8 cellular contexts compared by ENCODE assay signal in genomic region chr17:21119247-21119944, GRCh38. TPM values are rescaled to one million over a fixed set of nuclear protein-coding genes. Genes with fewer than 3 reads are reported as not detected.
DNase-seq lines count a peak whose midpoint lies in the region; ATAC-seq and TF ChIP-seq lines count a peak whose summit lies in the region.

No MANE protein-coding gene starts in this region.

- H3K9me3 Mint-ChIP-seq in CD8-positive, alpha-beta T cell, result no peaks in the 10 kb centered on the region

- CTCF ChIA-PET in CD8-positive, alpha-beta T cell (lab: Charles Lee), result interaction anchor here (0.6 to 5.1 kb wide), 38 partner anchors 9 to 414 kb away, joined by 3 to 68 read pairs (median 4); partner anchors contain the start of genes DHRS7B and TMEM11

- H3K27ac ChIP-seq in CD8-positive, alpha-beta T cell (ENCODE audit: low read depth, low read length), result no peak overlapping the region

- H3K36me3 ChIP-seq in CD8-positive, alpha-beta T cell (ENCODE audit: insufficient read depth, low read length), result no peaks in the 10 kb centered on the region

- peaks cover 3% of the 10 kb centered on the region for H3K27me3 Mint-ChIP-seq in CD8-positive, alpha-beta T cell (ENCODE audit: low read depth)

- intact Hi-C loops in CD8-positive, alpha-beta T cell (cut with DNase I, micrococcal nuclease), result loop anchor here (1.0 to 5.0 kb wide), 5 partner anchors 63 to 394 kb away; partner anchors contain the start of gene TMEM11 (in 1 of the 2)

- peak; percentile 82 for TF ChIP-seq CTCF in CD8-positive, alpha-beta T cell (IDR thresholded peaks at IDR 0.05)

- H3K4me1 ChIP-seq in CD8-positive, alpha-beta T cell (ENCODE audit: insufficient read depth, low read length), result peaks cover 4% of the 10 kb centered on the region

- POLR2A ChIA-PET in CD8-positive, alpha-beta T cell (lab: Charles Lee), result interaction anchor here (1.1 to 2.1 kb wide), 3 partner anchors 10 to 157 kb away, joined by 3 to 12 read pairs (median 3); no protein-coding TSS in a partner anchor

- H3K4me1 Mint-ChIP-seq in CD8-positive, alpha-beta T cell (ENCODE audit: low read depth), result peaks cover 8% of the 10 kb centered on the region

- peak; percentile 41 to 80 (median 69) for DNase-seq in CD8-positive, alpha-beta T cell
- DNase-seq in HCEC 1CT (peak; percentile 54), NCI-H510A (lab: John Stamatoyannopoulos, UW) (peak; percentile 43), dermis blood vessel endothelial cell (peak; percentile 79), lung microvascular endothelial cell (ENCODE audit: low read depth in 2 of 2) (peak; percentile 65 to 82)
- peak; percentile 69 for DNase-seq in activated CD4-positive, alpha-beta T cell treated with anti-CD3 and anti-CD28 coated beads, Interleukin-2, amount 50 U/mL, for 1 hour
- DNase-seq in stimulated activated CD8-positive, alpha-beta memory T cell treated with anti-CD3 and anti-CD28 coated beads, Interleukin-12 subunit alpha, Interleukin-12 subunit beta, amount 100 ng/mL, for 1 hour (ENCODE audit: low read depth), result peak; percentile 62

- no peak overlapping the region for H3K27ac Mint-ChIP-seq in CD8-positive, alpha-beta T cell

- no peak overlapping the region for H3K4me3 ChIP-seq in CD8-positive, alpha-beta T cell (ENCODE audit: low read depth, low read length)

- no peak overlapping the region for H3K4me3 Mint-ChIP-seq in CD8-positive, alpha-beta T cell

- no peaks in the 10 kb centered on the region for H3K9me3 ChIP-seq in CD8-positive, alpha-beta T cell (ENCODE audit: low read length)

- no peaks in the 10 kb centered on the region for H3K36me3 Mint-ChIP-seq in CD8-positive, alpha-beta T cell

- ATAC-seq in CD8-positive, alpha-beta T cell, result peak; percentile 91
- no peak for ATAC-seq in HG03095 (IDR thresholded peaks at IDR 0.05; ENCODE audit: unreplicated experiment)

- no peaks in the 10 kb centered on the region for H3K27me3 ChIP-seq in CD8-positive, alpha-beta T cell (ENCODE audit: insufficient read depth, low read length)

RNA-seq across cellular contexts. Expression of gene DHRS7B, which starts 7.4 kb away (rescaled TPM):
- total RNA-seq in CD8-positive, alpha-beta T cell, result 1 to 10 TPM; 6.5 to 8.2 TPM
- total RNA-seq in dermis blood vessel endothelial cell (13.3 and 22.0 TPM in 2 replicates), lung microvascular endothelial cell (10.2 and 14.9 TPM in 2 replicates)
